Comparison of ENCODE assay signal across 18 cellular contexts in genomic region chr2:239917957-239918481, GRCh38.
"Had no signal": no experiment of that assay in that cellular context is flagged by ENCODE, and none has a peak within 500 bp of the region (broad histone marks: within the 10 kb centered on the region; RNA-seq: fewer than 3 reads in every experiment).

No MANE protein-coding gene starts in this region.

- H3K27ac Mint-ChIP-seq: activated B cell treated with CpG ODN at 0.5 μM for 24 hours; activated naive CD8-positive, alpha-beta T cell treated with anti-CD3 and anti-CD28 coated beads for 36 hours; memory B cell; naive thymus-derived CD8-positive, alpha-beta T cell had no signal

- H3K36me3 Mint-ChIP-seq: activated naive CD8-positive, alpha-beta T cell treated with anti-CD3 and anti-CD28 coated beads for 36 hours had no signal

- ATAC-seq: left ventricle myocardium superior; naive thymus-derived CD8-positive, alpha-beta T cell had no signal

- FAIRE-seq: islet of Langerhans had no signal

- H3K27ac ChIP-seq: brain microvascular endothelial cell, neutrophil, SJSA1, upper lobe of left lung had no signal

- H3K4me3 Mint-ChIP-seq: activated B cell treated with CpG ODN at 0.5 μM for 24 hours; activated naive CD8-positive, alpha-beta T cell treated with anti-CD3 and anti-CD28 coated beads for 36 hours; memory B cell had no signal

- H3K36me3 ChIP-seq: brain microvascular endothelial cell, neutrophil, SJSA1, upper lobe of left lung had no signal

- H3K4me3 ChIP-seq: SJSA1, upper lobe of left lung had no signal

- H3K27me3 ChIP-seq: brain microvascular endothelial cell, upper lobe of left lung had no signal

- H3K4me1 Mint-ChIP-seq: activated B cell treated with CpG ODN at 0.5 μM for 24 hours; activated naive CD8-positive, alpha-beta T cell treated with anti-CD3 and anti-CD28 coated beads for 36 hours; memory B cell; naive thymus-derived CD8-positive, alpha-beta T cell had no signal

- DNase-seq: activated B cell treated with CpG ODN at 0.5 μM for 24 hours; activated CD8-positive, alpha-beta memory T cell treated with anti-CD3 and anti-CD28 coated beads, Interleukin-2, amount 50 U/mL, for 4 hours; activated naive CD8-positive, alpha-beta T cell treated with anti-CD3 and anti-CD28 coated beads for 36 hours; anterior cingulate cortex; brain microvascular endothelial cell; cerebellar nuclear complex; left ventricle myocardium superior; retina; stimulated activated CD4-positive, alpha-beta T cell treated with anti-CD3 and anti-CD28 coated beads, Interleukin-15, amount 100 ng/mL, for 24 hours; stimulated activated CD4-positive, alpha-beta T cell treated with anti-CD3 and anti-CD28 coated beads, Interleukin-4, amount 100 ng/mL, for 1 hour; stimulated activated naive CD4-positive, alpha-beta T cell; SW 1271; upper lobe of left lung had no signal

- H3K4me1 ChIP-seq: SJSA1, upper lobe of left lung had no signal
